ENCODE assay signal across 10 cellular contexts in the genomic region with DNA sequence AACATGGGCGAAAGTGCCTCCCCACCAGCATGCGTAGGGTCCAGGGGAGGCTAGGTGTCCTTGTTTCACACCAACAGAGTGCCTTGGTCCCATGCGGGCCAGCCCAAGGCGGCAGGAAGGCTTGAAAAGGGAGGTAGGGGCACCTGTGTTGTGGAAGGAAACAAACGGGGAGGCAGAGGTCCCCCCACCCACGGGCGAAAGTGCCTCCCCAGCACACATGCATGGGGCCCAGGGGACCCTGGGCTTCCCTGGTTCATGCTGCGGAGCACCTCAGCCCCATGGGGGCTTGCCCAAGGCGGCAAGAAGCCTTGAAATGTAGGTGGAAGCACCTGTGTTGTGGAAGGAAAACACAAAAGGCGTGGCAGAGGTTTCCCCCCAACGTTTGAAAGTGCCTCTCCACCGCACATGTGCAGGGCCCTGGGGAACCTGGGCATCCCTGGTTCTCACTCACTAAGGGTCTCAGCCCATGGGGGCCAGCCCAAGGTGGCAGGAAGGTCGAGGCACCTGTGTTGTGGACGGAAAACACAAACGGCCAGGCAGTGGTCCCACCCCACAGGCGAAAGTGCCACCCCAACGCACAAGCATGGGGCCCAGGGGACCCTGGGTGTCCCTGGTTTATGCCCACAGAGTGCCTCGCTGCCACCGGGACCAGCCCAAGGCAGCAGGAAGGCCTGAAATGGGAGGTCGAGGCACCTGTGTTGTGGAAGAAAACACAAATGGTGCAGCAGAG.
DNase-seq lines count a peak whose midpoint lies in the region; ATAC-seq and TF ChIP-seq lines count a peak whose summit lies in the region.
"Had no signal": no experiment of that assay in that cellular context is flagged by ENCODE, and none has a peak within 500 bp of the region (broad histone marks: within the 10 kb centered on the region; RNA-seq: fewer than 3 reads in every experiment).

No MANE protein-coding gene starts in this region.

- H3K27me3 Mint-ChIP-seq in activated naive CD8-positive, alpha-beta T cell treated with anti-CD3 and anti-CD28 coated beads, Interleukin-2, amount 10 ng/mL, durations not matched to agents 7 days and 5 days = no peaks in the 10 kb centered on the region
- no peaks in the 10 kb centered on the region for H3K27me3 Mint-ChIP-seq in activated naive CD8-positive, alpha-beta T cell treated with anti-CD3 and anti-CD28 coated beads for 36 hours
- H3K27me3 Mint-ChIP-seq in natural killer cell (ENCODE audit: low read depth in 2 of 2) = no peaks in the 10 kb centered on the region

- H3K4me1 ChIP-seq in uterus = no peaks in the 10 kb centered on the region

- POLR2A ChIA-PET in activated naive CD8-positive, alpha-beta T cell treated with anti-CD3 and anti-CD28 coated beads, Interleukin-2, amount 10 ng/mL, durations not matched to agents 7 days and 5 days (lab: Charles Lee) = no interaction called here

- peak; percentile 13 for DNase-seq in activated naive CD8-positive, alpha-beta T cell treated with anti-CD3 and anti-CD28 coated beads, Interleukin-2, amount 10 ng/mL, durations not matched to agents 7 days and 5 days
- DNase-seq in activated naive CD8-positive, alpha-beta T cell treated with anti-CD3 and anti-CD28 coated beads for 36 hours = no peak
- DNase-seq in effector CD4-positive, alpha-beta T cell = peak; percentile 0
- DNase-seq in natural killer cell (peak; percentile 10), uterus (peak; percentile 4 to 5), medulla oblongata (ENCODE audit: extremely low spot score) (no peak), NCI-H524 treated with DMSO at 0.1 percent for 48 hours (lab: John Stamatoyannopoulos, UW) (no peak), NCI-H1436 treated with DMSO at 0.1 percent for 48 hours (lab: John Stamatoyannopoulos, UW) (no peak)
- DNase-seq: NCI-H510A treated with DMSO at 0.1 percent for 48 hours, retina had no signal

- H3K36me3 ChIP-seq in uterus = no peaks in the 10 kb centered on the region

- no peak overlapping the region for H3K4me3 Mint-ChIP-seq in activated naive CD8-positive, alpha-beta T cell treated with anti-CD3 and anti-CD28 coated beads, Interleukin-2, amount 10 ng/mL, durations not matched to agents 7 days and 5 days
- no peak overlapping the region for H3K4me3 Mint-ChIP-seq in activated naive CD8-positive, alpha-beta T cell treated with anti-CD3 and anti-CD28 coated beads for 36 hours
- H3K4me3 Mint-ChIP-seq in natural killer cell = no peak overlapping the region

- H3K27me3 ChIP-seq in uterus = no peaks in the 10 kb centered on the region

- no peak for ATAC-seq in activated naive CD8-positive, alpha-beta T cell treated with anti-CD3 and anti-CD28 coated beads, Interleukin-2, amount 10 ng/mL, durations not matched to agents 7 days and 5 days (ENCODE audit: low read depth)
- no peak for ATAC-seq in natural killer cell

- H3K9me3 ChIP-seq in uterus = no peaks in the 10 kb centered on the region

- no peaks in the 10 kb centered on the region for H3K4me1 Mint-ChIP-seq in activated naive CD8-positive, alpha-beta T cell treated with anti-CD3 and anti-CD28 coated beads, Interleukin-2, amount 10 ng/mL, durations not matched to agents 7 days and 5 days
- H3K4me1 Mint-ChIP-seq in activated naive CD8-positive, alpha-beta T cell treated with anti-CD3 and anti-CD28 coated beads for 36 hours = no peaks in the 10 kb centered on the region
- no peaks in the 10 kb centered on the region for H3K4me1 Mint-ChIP-seq in natural killer cell

- intact Hi-C loops in natural killer cell (cut with micrococcal nuclease) (no loop called here), uterus (cut with DNase I; ENCODE audit: low total_unique reads) (no loop called here)

- TF ChIP-seq POLR2A in uterus (IDR thresholded peaks at IDR 0.05) = no peak

- no peak overlapping the region for H3K27ac ChIP-seq in uterus

- H3K4me3 ChIP-seq in uterus = no peak overlapping the region

- no peak overlapping the region for H3K27ac Mint-ChIP-seq in activated naive CD8-positive, alpha-beta T cell treated with anti-CD3 and anti-CD28 coated beads, Interleukin-2, amount 10 ng/mL, durations not matched to agents 7 days and 5 days
- H3K27ac Mint-ChIP-seq in activated naive CD8-positive, alpha-beta T cell treated with anti-CD3 and anti-CD28 coated beads for 36 hours = no peak overlapping the region
- no peak overlapping the region for H3K27ac Mint-ChIP-seq in natural killer cell

- H3K36me3 Mint-ChIP-seq in activated naive CD8-positive, alpha-beta T cell treated with anti-CD3 and anti-CD28 coated beads, Interleukin-2, amount 10 ng/mL, durations not matched to agents 7 days and 5 days = no peaks in the 10 kb centered on the region
- no peaks in the 10 kb centered on the region for H3K36me3 Mint-ChIP-seq in activated naive CD8-positive, alpha-beta T cell treated with anti-CD3 and anti-CD28 coated beads for 36 hours
- no peaks in the 10 kb centered on the region for H3K36me3 Mint-ChIP-seq in natural killer cell

- H3K9me3 Mint-ChIP-seq in activated naive CD8-positive, alpha-beta T cell treated with anti-CD3 and anti-CD28 coated beads, Interleukin-2, amount 10 ng/mL, durations not matched to agents 7 days and 5 days = peaks cover 5% of the 10 kb centered on the region
- peaks cover 1% of the 10 kb centered on the region for H3K9me3 Mint-ChIP-seq in activated naive CD8-positive, alpha-beta T cell treated with anti-CD3 and anti-CD28 coated beads for 36 hours
- H3K9me3 Mint-ChIP-seq in natural killer cell = peaks cover 0 to 8% of the 10 kb centered on the region in 2 donors

- no peak for TF ChIP-seq CTCF in natural killer cell (IDR thresholded peaks at IDR 0.05)
- no peak for TF ChIP-seq CTCF in uterus (IDR thresholded peaks at IDR 0.05)

Comparison
In these comparisons a context has a peak if more than half of its experiments do, and no peak if none do; other contexts are left out.
1. DNase-seq: peak in activated naive CD8-positive, alpha-beta T cell treated with anti-CD3 and anti-CD28 coated beads, Interleukin-2, amount 10 ng/mL, durations not matched to agents 7 days and 5 days (single experiment), effector CD4-positive, alpha-beta T cell (single experiment), natural killer cell (single experiment) and uterus (2 of 2); none in activated naive CD8-positive, alpha-beta T cell treated with anti-CD3 and anti-CD28 coated beads for 36 hours (single experiment), medulla oblongata (single experiment), NCI-H524 treated with DMSO at 0.1 percent for 48 hours (single experiment) and NCI-H1436 treated with DMSO at 0.1 percent for 48 hours (single experiment).